ENCODE assay signal across 15 cellular contexts in the genomic region with DNA sequence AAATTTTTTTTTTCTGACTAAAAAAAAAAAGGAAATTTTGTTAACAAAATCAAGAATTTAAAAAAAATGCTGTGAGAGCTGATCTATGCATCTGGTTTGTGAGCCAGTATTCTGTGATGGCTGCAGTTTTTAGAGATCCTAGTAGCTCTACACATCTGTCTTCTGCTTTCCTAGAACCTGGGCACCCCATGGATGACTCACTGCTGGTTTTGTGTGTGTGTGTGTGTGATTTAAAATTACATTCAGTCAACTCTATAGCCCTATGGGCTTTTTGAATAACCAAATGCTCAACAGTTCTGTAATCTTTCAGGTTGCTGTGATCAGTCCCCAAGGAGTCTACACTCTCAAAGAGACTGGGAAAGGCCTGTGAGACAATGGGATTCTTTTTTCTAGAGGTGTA. TPM values are rescaled to one million over a fixed set of nuclear protein-coding genes. Genes with fewer than 3 reads are reported as not detected.
DNase-seq lines count a peak whose midpoint lies in the region; ATAC-seq, FAIRE-seq and TF ChIP-seq lines count a peak whose summit lies in the region.
"Had no signal": no experiment of that assay in that cellular context is flagged by ENCODE, and none has a peak within 500 bp of the region (broad histone marks: within the 10 kb centered on the region; RNA-seq: fewer than 3 reads in every experiment).

No MANE protein-coding gene starts in this region.

- CTCF ChIA-PET in activated CD4-positive, alpha-beta T cell treated with anti-CD3 and anti-CD28 coated beads for 36 hours (lab: Charles Lee), result interaction anchor here (0.6 to 1.4 kb wide), 5 partner anchors 30 to 276 kb away, joined by 3 to 5 read pairs (median 3); partner anchors contain the start of gene TRAF1
- CTCF ChIA-PET in endothelial cell of umbilical vein (lab: Charles Lee), result interaction anchor here (3.8 kb wide), 1 partner anchor 13 kb away, joined by 22 read pairs; no protein-coding TSS in a partner anchor

- no peaks in the 10 kb centered on the region for H3K9me3 Mint-ChIP-seq in activated CD4-positive, alpha-beta T cell treated with anti-CD3 and anti-CD28 coated beads for 36 hours (ENCODE audit: low read depth)

- H3K36me3 ChIP-seq in endothelial cell of umbilical vein (ENCODE audit: control insufficient read depth in 2 of 2, extremely low read depth in 1 of 2, insufficient read depth in 2 of 2, low read length in 2 of 2), result no peaks in the 10 kb centered on the region
- H3K36me3 ChIP-seq: prostate gland had no signal

- no peak for TF ChIP-seq POLR2A in endothelial cell of umbilical vein (IDR thresholded peaks at IDR 0.05; ENCODE audit: low read depth, low read length)

- no peak overlapping the region for H3K9ac ChIP-seq in endothelial cell of umbilical vein (replicated peaks; ENCODE audit: extremely low read depth, insufficient read depth, low read length)

- TF ChIP-seq CTCF in endothelial cell of umbilical vein (IDR thresholded peaks at IDR 0.05; ENCODE audit: extremely low read depth in 1 of 2, insufficient read depth in 1 of 2, low read depth in 1 of 2, low read length in 2 of 2), result no peak

- dilution Hi-C loops in endothelial cell of umbilical vein (cut with MboI; ENCODE audit: extremely low pct_ligation_motif_present, low sequenced_read_pairs), result no loop called here

- POLR2A ChIA-PET in activated CD4-positive, alpha-beta T cell treated with anti-CD3 and anti-CD28 coated beads for 36 hours (lab: Charles Lee), result interaction anchor here (0.6 to 3.0 kb wide), 16 partner anchors 9 to 276 kb away, joined by 3 to 40 read pairs (median 6); partner anchors contain the start of genes FBXW2 and TRAF1
- POLR2A ChIA-PET in endothelial cell of umbilical vein (lab: Charles Lee), result no interaction called here

- H3K27ac ChIP-seq in endothelial cell of umbilical vein (ENCODE audit: insufficient read depth, low read depth, low read length), result no peak overlapping the region
- H3K27ac ChIP-seq: A549, prostate gland had no signal

- H3K4me3 Mint-ChIP-seq in activated CD4-positive, alpha-beta T cell treated with anti-CD3 and anti-CD28 coated beads for 36 hours, result peak overlapping the region; percentile 98

- no peak overlapping the region for H3K4me2 ChIP-seq in endothelial cell of umbilical vein (ENCODE audit: insufficient read depth, low read length)
- H3K4me2 ChIP-seq: A549 had no signal

- H3K36me3 Mint-ChIP-seq in activated CD4-positive, alpha-beta T cell treated with anti-CD3 and anti-CD28 coated beads for 36 hours (ENCODE audit: low read depth), result peaks cover 73% of the 10 kb centered on the region

- H3K79me2 ChIP-seq in endothelial cell of umbilical vein (ENCODE audit: control insufficient read depth, insufficient read depth, low read length), result peaks cover 19% of the 10 kb centered on the region

- no peak overlapping the region for H3K4me3 ChIP-seq in endothelial cell of umbilical vein (replicated peaks in 1 of 3; ENCODE audit: insufficient read depth in 1 of 3, low read depth in 1 of 3, low read length in 3 of 3)
- H3K4me3 ChIP-seq: A549, esophagus muscularis mucosa, prostate gland had no signal

- no peaks in the 10 kb centered on the region for H3K27me3 ChIP-seq in endothelial cell of umbilical vein (ENCODE audit: control insufficient read depth in 2 of 2, insufficient read depth in 2 of 2, low read length in 2 of 2)
- H3K27me3 ChIP-seq: esophagus muscularis mucosa had no signal

- peaks cover 69% of the 10 kb centered on the region for H3K4me1 Mint-ChIP-seq in activated CD4-positive, alpha-beta T cell treated with anti-CD3 and anti-CD28 coated beads for 36 hours

- H3K9me1 ChIP-seq in endothelial cell of umbilical vein (replicated peaks; ENCODE audit: control insufficient read depth, extremely low read depth, insufficient read depth, low read length), result no peaks in the 10 kb centered on the region

- FAIRE-seq in endothelial cell of umbilical vein (lab: Jason Lieb, UNC), result peak; percentile 31
- FAIRE-seq: A549 had no signal

- H3K27me3 Mint-ChIP-seq in activated CD4-positive, alpha-beta T cell treated with anti-CD3 and anti-CD28 coated beads for 36 hours, result no peaks in the 10 kb centered on the region

- H3K4me1 ChIP-seq in endothelial cell of umbilical vein (ENCODE audit: control insufficient read depth, extremely low read depth, insufficient read depth, low read length), result peaks cover 30% of the 10 kb centered on the region
- H3K4me1 ChIP-seq: prostate gland had no signal

- H3K27ac Mint-ChIP-seq in activated CD4-positive, alpha-beta T cell treated with anti-CD3 and anti-CD28 coated beads for 36 hours, result peak overlapping the region; percentile 91
- H3K27ac Mint-ChIP-seq: mesothelial cell of epicardium had no signal

- BruUV-seq in endothelial cell of umbilical vein (replicated peaks; lab: Mats Ljungman, UMichigan), result no TSS peak

- H2AFZ ChIP-seq in endothelial cell of umbilical vein (ENCODE audit: low read depth, low read length), result no peak overlapping the region

- no peaks in the 10 kb centered on the region for H3K9me3 ChIP-seq in endothelial cell of umbilical vein (replicated peaks; ENCODE audit: control insufficient read depth, insufficient read depth, low read length)
- H3K9me3 ChIP-seq: A549, prostate gland had no signal

- DNase-seq in activated CD4-positive, alpha-beta T cell treated with anti-CD3 and anti-CD28 coated beads for 36 hours, result peak; percentile 79
- no peak for DNase-seq in activated CD4-positive, alpha-beta T cell treated with anti-CD3 and anti-CD28 coated beads for 1 hour
- peak; percentile 28 to 47 for DNase-seq in activated CD4-positive, alpha-beta T cell treated with anti-CD3 and anti-CD28 coated beads, Interleukin-2, amount 50 U/mL, for 4 hours
- no peak for DNase-seq in endothelial cell of umbilical vein (ENCODE audit: low read depth, low spot score)
- peak in 2 of 3 experiments; percentile 29 to 46 for DNase-seq in stimulated activated CD4-positive, alpha-beta T cell treated with anti-CD3 and anti-CD28 coated beads, TNF-alpha, amount 100 ng/mL, for 24 hours (ENCODE audit: low read depth in 3 of 3)
- DNase-seq in germinal center (ENCODE audit: low spot score), result no peak
- DNase-seq in activated gamma-delta T cell (lab: John Stamatoyannopoulos, UW), result no peak
- no peak for DNase-seq in NCI-H1417 (lab: John Stamatoyannopoulos, UW)
- DNase-seq: cerebellar nuclear complex, H7, NCI-H1694 treated with DMSO at 0.1 percent for 48 hours had no signal

- ATAC-seq in activated CD4-positive, alpha-beta T cell treated with anti-CD3 and anti-CD28 coated beads for 36 hours, result peak; percentile 47
- ATAC-seq: A549 had no signal

- intact Hi-C loops in activated CD4-positive, alpha-beta T cell treated with anti-CD3 and anti-CD28 coated beads for 36 hours (cut with DNase I, micrococcal nuclease), result loop anchor here (1.0 to 10.0 kb wide), 5 partner anchors 48 to 230 kb away; partner anchors contain the start of genes CNTRL (in 1 of the 2) and TRAF1 (in 1 of the 2)
- intact Hi-C loops in endothelial cell of umbilical vein (cut with micrococcal nuclease), result no loop called here

- H4K20me1 ChIP-seq in endothelial cell of umbilical vein (replicated peaks; ENCODE audit: control insufficient read depth, extremely low read depth, insufficient read depth, low read length), result no peaks in the 10 kb centered on the region

TF ChIP-seq in endothelial cell of umbilical vein, 7 proteins besides CTCF, POLR2A, EP300 and RAD21:
- TF ChIP-seq GATA2 (IDR thresholded peaks at IDR 0.05; ENCODE audit: insufficient read depth, insufficient read length, low read depth, low read length) (no peak), FOS (IDR thresholded peaks at IDR 0.05; ENCODE audit: borderline replicate concordance, insufficient read depth, low read length) (no peak)

RNA-seq across cellular contexts. Expression of gene PSMD5, which starts 2.5 kb away (rescaled TPM):
- 10 to 100 TPM; 53.5 to 58.3 TPM for total RNA-seq in activated CD4-positive, alpha-beta T cell treated with anti-CD3 and anti-CD28 coated beads for 36 hours
- total RNA-seq in endothelial cell of umbilical vein, result 62.2 and 70.2 TPM in 2 replicates
- 15.9 and 20.4 TPM in 2 replicates for polyA plus RNA-seq in endothelial cell of umbilical vein
- polyA plus RNA-seq in endothelial cell of umbilical vein (2011; cell fraction: cytosol; rRNA removed), result 24.0 and 25.7 TPM in 2 replicates
- 18.3 and 30.9 TPM in 2 replicates for polyA plus RNA-seq in endothelial cell of umbilical vein (2011; cell fraction: nucleus; rRNA removed)
- 40.2 and 52.5 TPM in 2 replicates for polyA plus RNA-seq in endothelial cell of umbilical vein (2012)
- polyA minus RNA-seq in endothelial cell of umbilical vein, result 25.2 and 32.3 TPM in 2 replicates
- polyA minus RNA-seq in endothelial cell of umbilical vein (2011; cell fraction: cytosol; rRNA and poly(A)+ RNA removed), result 33.8 TPM
- 16.3 and 21.7 TPM in 2 replicates for polyA minus RNA-seq in endothelial cell of umbilical vein (2011; cell fraction: nucleus; rRNA and poly(A)+ RNA removed)

RNA-seq across cellular contexts. Expression of gene PHF19, which starts 31.7 kb away (rescaled TPM):
- 100 to 1,000 TPM; 168 to 169 TPM for total RNA-seq in activated CD4-positive, alpha-beta T cell treated with anti-CD3 and anti-CD28 coated beads for 36 hours
- total RNA-seq in endothelial cell of umbilical vein, result 138 and 153 TPM in 2 replicates
- 101 and 102 TPM in 2 replicates for polyA plus RNA-seq in endothelial cell of umbilical vein
- 103 and 119 TPM in 2 replicates for polyA plus RNA-seq in endothelial cell of umbilical vein (2011; cell fraction: cytosol; rRNA removed)
- 121 and 131 TPM in 2 replicates for polyA plus RNA-seq in endothelial cell of umbilical vein (2011; cell fraction: nucleus; rRNA removed)
- polyA plus RNA-seq in endothelial cell of umbilical vein (2012), result 83.6 and 113 TPM in 2 replicates
- 87.7 and 89.1 TPM in 2 replicates for polyA minus RNA-seq in endothelial cell of umbilical vein
- polyA minus RNA-seq in endothelial cell of umbilical vein (2011; cell fraction: cytosol; rRNA and poly(A)+ RNA removed), result 67.3 TPM
- 53.8 and 54.3 TPM in 2 replicates for polyA minus RNA-seq in endothelial cell of umbilical vein (2011; cell fraction: nucleus; rRNA and poly(A)+ RNA removed)

RNA-seq across cellular contexts. Expression of gene FBXW2, which starts 52.0 kb away (rescaled TPM):
- 10 to 100 TPM; 53.0 to 68.1 TPM for total RNA-seq in activated CD4-positive, alpha-beta T cell treated with anti-CD3 and anti-CD28 coated beads for 36 hours
- total RNA-seq in endothelial cell of umbilical vein, result 70.2 and 72.3 TPM in 2 replicates
- polyA plus RNA-seq in endothelial cell of umbilical vein, result 23.9 and 32.5 TPM in 2 replicates
- polyA plus RNA-seq in endothelial cell of umbilical vein (2011; cell fraction: cytosol; rRNA removed), result 33.5 and 34.1 TPM in 2 replicates
- 49.8 and 63.3 TPM in 2 replicates for polyA plus RNA-seq in endothelial cell of umbilical vein (2011; cell fraction: nucleus; rRNA removed)
- 35.9 and 53.8 TPM in 2 replicates for polyA plus RNA-seq in endothelial cell of umbilical vein (2012)
- 82.9 and 87.9 TPM in 2 replicates for polyA minus RNA-seq in endothelial cell of umbilical vein
- polyA minus RNA-seq in endothelial cell of umbilical vein (2011; cell fraction: cytosol; rRNA and poly(A)+ RNA removed), result 32.4 TPM
- 31.7 and 35.1 TPM in 2 replicates for polyA minus RNA-seq in endothelial cell of umbilical vein (2011; cell fraction: nucleus; rRNA and poly(A)+ RNA removed)

Comparison
In these comparisons a context has a peak if more than half of its experiments do, and no peak if none do; other contexts are left out.
1. DNase-seq: peak in activated CD4-positive, alpha-beta T cell treated with anti-CD3 and anti-CD28 coated beads for 36 hours (single experiment), activated CD4-positive, alpha-beta T cell treated with anti-CD3 and anti-CD28 coated beads, Interleukin-2, amount 50 U/mL, for 4 hours (2 of 2) and stimulated activated CD4-positive, alpha-beta T cell treated with anti-CD3 and anti-CD28 coated beads, TNF-alpha, amount 100 ng/mL, for 24 hours (2 of 3); none in activated CD4-positive, alpha-beta T cell treated with anti-CD3 and anti-CD28 coated beads for 1 hour (single experiment), endothelial cell of umbilical vein (single experiment), germinal center (single experiment), activated gamma-delta T cell (single experiment) and NCI-H1417 (0 of 3).